ENCODE assay signal across 17 cellular contexts in the genomic region with DNA sequence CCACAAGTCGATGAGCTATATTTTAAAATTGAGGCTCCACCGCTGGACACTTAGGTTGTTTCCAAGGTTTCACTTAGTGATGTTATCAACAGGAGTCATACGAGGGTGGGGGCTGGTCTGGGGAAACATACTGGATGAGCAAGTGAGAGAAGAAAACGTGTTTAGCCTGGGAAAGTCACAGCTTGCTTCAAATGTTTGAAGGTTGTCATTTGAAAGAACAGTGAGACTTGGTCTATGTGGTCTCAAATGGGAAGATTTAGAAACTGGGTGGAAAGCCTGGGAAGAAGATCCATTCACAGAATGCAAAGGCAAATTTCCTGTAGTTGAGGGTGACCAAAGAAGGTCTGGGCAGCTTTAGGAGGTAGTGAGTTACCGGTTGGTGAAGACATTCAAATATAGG.
"Had no signal": no experiment of that assay in that cellular context is flagged by ENCODE, and none has a peak within 500 bp of the region (broad histone marks: within the 10 kb centered on the region; RNA-seq: fewer than 3 reads in every experiment).

No MANE protein-coding gene starts in this region.

- H3K9me3 ChIP-seq: mucosa of descending colon, neutrophil, right atrium auricular region, sigmoid colon, suprapubic skin, thyroid gland, upper lobe of right lung, vagina had no signal

- H3K27ac ChIP-seq: heart right ventricle, neutrophil, right atrium auricular region, sigmoid colon, suprapubic skin, thyroid gland, upper lobe of right lung, vagina had no signal

- H3K27ac Mint-ChIP-seq: dendritic cell treated with granulocyte-macrophage colony-stimulating factor and Interleukin-4, amounts not matched to agents 40 ng/mL and 50 ng/mL, for 4 days; naive thymus-derived CD8-positive, alpha-beta T cell had no signal

- H3K36me3 ChIP-seq: heart right ventricle, neutrophil, right atrium auricular region, sigmoid colon, suprapubic skin, thyroid gland, upper lobe of right lung, vagina had no signal

- DNase-seq: effector CD4-positive, alpha-beta T cell; heart right ventricle; hypothalamus; mucosa of descending colon; naive thymus-derived CD8-positive, alpha-beta T cell; sigmoid colon; stimulated activated CD4-positive, alpha-beta T cell treated with anti-CD3 and anti-CD28 coated beads, Interleukin-12 subunit alpha, Interleukin-12 subunit beta, amount 100 ng/mL, for 4 hours; stimulated activated naive CD4-positive, alpha-beta T cell; thyroid gland; upper lobe of right lung had no signal

- H3K4me1 ChIP-seq: right atrium auricular region, sigmoid colon, suprapubic skin, thyroid gland had no signal

- H3K4me3 ChIP-seq: heart right ventricle, mucosa of descending colon, right atrium auricular region, sigmoid colon, skin epidermis, suprapubic skin, thyroid gland, upper lobe of right lung, vagina had no signal

- ATAC-seq: heart right ventricle; left lobe of liver; mucosa of descending colon; naive thymus-derived CD8-positive, alpha-beta T cell; upper lobe of right lung had no signal

- H3K27me3 ChIP-seq: heart right ventricle, neutrophil, right atrium auricular region, thyroid gland, upper lobe of right lung, vagina had no signal

- H3K4me3 Mint-ChIP-seq: dendritic cell treated with granulocyte-macrophage colony-stimulating factor and Interleukin-4, amounts not matched to agents 40 ng/mL and 50 ng/mL, for 4 days; naive thymus-derived CD8-positive, alpha-beta T cell had no signal
